In genomic region chr15:64224508-64224907, GRCh38 we compare ENCODE assay signal across 13 cellular contexts.
DNase-seq lines count a peak whose midpoint lies in the region; FAIRE-seq and TF ChIP-seq lines count a peak whose summit lies in the region.
"Had no signal": no experiment of that assay in that cellular context is flagged by ENCODE, and none has a peak within 500 bp of the region (broad histone marks: within the 10 kb centered on the region; RNA-seq: fewer than 3 reads in every experiment).

No MANE protein-coding gene starts in this region.

- peak; percentile 29 to 73 for DNase-seq in NCI-H2081 (lab: John Stamatoyannopoulos, UW)
- DNase-seq in NCI-H2081 treated with DMSO at 0.1 percent for 48 hours (lab: John Stamatoyannopoulos, UW), result no peak
- DNase-seq in SK-N-MC (ENCODE audit: low read depth, low spot score), result peak; percentile 98
- DNase-seq in foreskin melanocyte, result peak; percentile 64
- DNase-seq in superior temporal gyrus (ENCODE audit: extremely low spot score), result peak; percentile 46
- DNase-seq in NCI-H526 (lab: John Stamatoyannopoulos, UW), result no peak
- no peak for DNase-seq in GM12892 (ENCODE audit: insufficient read length)
- DNase-seq in cerebellar nuclear complex (lab: John Stamatoyannopoulos, UW), result no peak
- DNase-seq: activated CD8-positive, alpha-beta memory T cell treated with anti-CD3 and anti-CD28 coated beads, Interleukin-2, amount 10 ng/mL, durations not matched to agents 7 days and 5 days; stimulated activated CD4-positive, alpha-beta T cell treated with anti-CD3 and anti-CD28 coated beads, Interleukin-1b, Interleukin-23, amount 100 ng/mL, for 48 hours; tibial artery had no signal

- peak overlapping the region; percentile 37 for H3K4me3 ChIP-seq in SK-N-MC
- H3K4me3 ChIP-seq: dorsolateral prefrontal cortex, lung, tibial artery had no signal

- H3K36me3 ChIP-seq in SK-N-MC (ENCODE audit: insufficient read depth, low read length), result peaks cover 11% of the 10 kb centered on the region; the same call in 1 of the 2 replicates
- H3K36me3 ChIP-seq: tibial artery had no signal

- H3K27ac ChIP-seq in SK-N-MC, result peak overlapping the region; percentile 74
- H3K27ac ChIP-seq: dorsolateral prefrontal cortex, tibial artery had no signal

- no peak for FAIRE-seq in GM12892 (lab: Jason Lieb, UNC)

- H3K9ac ChIP-seq in SK-N-MC (ENCODE audit: insufficient read length), result peak overlapping the region; percentile 18

- no peak for TF ChIP-seq POLR2A in GM12892 (IDR thresholded peaks at IDR 0.05; ENCODE audit: low read depth, low read length)

- H3K9me3 ChIP-seq in SK-N-MC (ENCODE audit: low read depth, low read length), result 0 out of 2 replicates have a peak, but pooled peaks cover 3% of the 10 kb centered on the region
- H3K9me3 ChIP-seq: tibial artery had no signal

Comparison
In these comparisons a context has a peak if more than half of its experiments do, and no peak if none do; other contexts are left out.
1. DNase-seq: peak in NCI-H2081 (2 of 2), SK-N-MC (single experiment), foreskin melanocyte (single experiment) and superior temporal gyrus (single experiment); none in NCI-H2081 treated with DMSO at 0.1 percent for 48 hours (single experiment), NCI-H526 (0 of 2), GM12892 (single experiment) and cerebellar nuclear complex (0 of 2).